Comparison of ENCODE assay signal across 8 cellular contexts in the genomic region with DNA sequence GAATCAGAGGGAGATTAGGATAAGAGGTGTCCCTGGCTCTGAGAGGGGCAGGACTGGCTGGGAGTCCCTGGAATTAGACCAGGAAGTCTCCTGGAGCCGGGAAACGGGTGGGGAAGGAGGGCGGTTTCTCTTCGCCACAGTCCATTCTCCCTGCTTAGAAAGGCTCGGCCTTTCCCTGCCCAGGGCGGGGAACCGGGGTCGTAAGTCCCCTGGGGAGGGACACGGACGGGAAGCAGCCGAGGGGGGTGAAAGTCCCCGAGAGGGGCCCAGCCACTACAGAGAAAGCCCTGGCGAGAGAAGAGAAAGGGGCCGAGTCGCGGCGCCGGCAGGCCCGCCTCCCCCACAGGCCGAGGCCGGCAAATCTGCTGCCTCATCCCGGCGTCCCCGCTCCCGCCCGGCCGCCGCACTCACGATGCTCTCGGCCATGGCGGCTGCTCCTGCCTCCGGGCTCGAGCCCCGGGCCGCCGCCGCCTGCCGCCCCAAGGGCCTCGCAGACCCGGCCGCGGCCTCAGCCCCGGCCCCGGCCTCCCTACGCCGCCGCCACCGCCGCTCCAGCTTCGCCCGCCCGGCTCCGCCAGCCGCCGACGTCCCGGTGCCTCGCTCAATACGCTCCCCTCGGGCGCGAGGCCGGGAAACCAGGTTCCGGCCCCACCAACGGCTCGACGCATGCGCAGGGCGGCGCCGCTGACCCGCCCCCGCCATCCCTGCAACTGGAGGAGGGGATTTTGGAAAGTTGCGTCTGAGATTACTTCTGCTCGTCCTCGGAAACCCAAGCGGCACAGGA. TPM values are rescaled to one million over a fixed set of nuclear protein-coding genes. Genes with fewer than 3 reads are reported as not detected.
A peak's percentile ranks its signal among the peaks of the same experiment; 100 is the strongest.
DNase-seq lines count a peak whose midpoint lies in the region; ATAC-seq and TF ChIP-seq lines count a peak whose summit lies in the region.

A gene (minus strand): TSS at position 608 of the 784 bp plus-strand sequence. CDS start 182 bp downstream, at position 426.
A gene (plus strand): TSS at position 692 of the 784 bp plus-strand sequence. CDS start 5,217 bp downstream, outside the sequence.

- TF ChIP-seq CTCF in AG04449 (IDR thresholded peaks at IDR 0.05; ENCODE audit: insufficient read depth, low read length, missing control alignments), result no peak

- intact Hi-C loops in left colon (cut with DNase I, micrococcal nuclease), result no loop called here

- DNase-seq in AG04449 (ENCODE audit: low read depth, low spot score) (peak; percentile 17), NCI-H446 treated with DMSO at 0.1 percent for 48 hours (lab: John Stamatoyannopoulos, UW) (peak; percentile 45), left colon (peak; percentile 66 to 82)
- peak; percentile 82 to 83 for DNase-seq in activated CD4-positive, alpha-beta T cell treated with anti-CD3 and anti-CD28 coated beads for 4 hours
- peak; percentile 86 to 87 for DNase-seq in stimulated activated CD4-positive, alpha-beta T cell treated with anti-CD3 and anti-CD28 coated beads, Interleukin-1b, Interleukin-23, amount 100 ng/mL, for 4 hours (ENCODE audit: low read depth in 2 of 2)

- H3K4me3 ChIP-seq in AG04449 (ENCODE audit: low read depth, low read length), result peak within 1 kb of the TSS; percentile 79

- POLR2A ChIA-PET in AG04449 (lab: Yijun Ruan, JAX), result interaction anchor here (1.0 to 1.2 kb wide), 3 partner anchors 10 to 47 kb away, joined by 3 to 5 read pairs (median 3); a partner anchor contains a TSS

- CTCF ChIA-PET in AG04449 (lab: Yijun Ruan, JAX), result interaction anchor here (2.5 kb wide), 1 partner anchor 35 kb away, joined by 10 read pairs; no protein-coding TSS in a partner anchor

- peak within 1 kb of the TSS; percentile 77 for H3K27ac ChIP-seq in cingulate gyrus (ENCODE audit: low read depth, low read length)

- ATAC-seq in GM18873 (IDR thresholded peaks at IDR 0.05; ENCODE audit: low FRiP score, unreplicated experiment), result peak; percentile 66
- ATAC-seq in HG03175 (IDR thresholded peaks at IDR 0.05; ENCODE audit: unreplicated experiment), result peak; percentile 88
- ATAC-seq in left colon, result peak; percentile 82

RNA-seq across cellular contexts. Expression of the first gene that starts in this region (rescaled TPM):
- total RNA-seq in left colon, result 10 to 100 TPM; 86.2 to 88.4 TPM

RNA-seq across cellular contexts. Expression of the second gene that starts in this region (rescaled TPM):
- total RNA-seq in left colon, result under 1 TPM; 0.18 to 0.22 TPM

Comparison
In these comparisons a context has a peak if more than half of its experiments do, and no peak if none do; other contexts are left out.
1. Peak in every context shown above with its lines: DNase-seq, ATAC-seq, H3K4me3 ChIP-seq and H3K27ac ChIP-seq.
2. DNase-seq: peak in every context shown above with its lines; median percentile 86 in stimulated activated CD4-positive, alpha-beta T cell treated with anti-CD3 and anti-CD28 coated beads, Interleukin-1b, Interleukin-23, amount 100 ng/mL, for 4 hours; 82 in activated CD4-positive, alpha-beta T cell treated with anti-CD3 and anti-CD28 coated beads for 4 hours; 74 in left colon; 45 in NCI-H446 treated with DMSO at 0.1 percent for 48 hours; 17 in AG04449.